ENCODE assay signal across 11 cellular contexts in genomic region chr9:92098638-92099037, GRCh38. TPM values are rescaled to one million over a fixed set of nuclear protein-coding genes. Genes with fewer than 3 reads are reported as not detected.
DNase-seq lines count a peak whose midpoint lies in the region; ATAC-seq, FAIRE-seq and TF ChIP-seq lines count a peak whose summit lies in the region.
"Had no signal": no experiment of that assay in that cellular context is flagged by ENCODE, and none has a peak within 500 bp of the region (broad histone marks: within the 10 kb centered on the region; RNA-seq: fewer than 3 reads in every experiment).

No MANE protein-coding gene starts in this region.

- TF ChIP-seq CTCF in activated CD8-positive, alpha-beta T cell treated with anti-CD3 and anti-CD28 coated beads for 36 hours (IDR thresholded peaks at IDR 0.05) = no peak
- TF ChIP-seq CTCF in GM12878 (IDR thresholded peaks at IDR 0.05 in 2 of 3, conservative IDR thresholded peaks at IDR 0.05 in 1 of 3; ENCODE audit: control insufficient read depth in 2 of 3, extremely low read depth in 1 of 3, insufficient read depth in 1 of 3, low read depth in 3 of 3, low read length in 3 of 3) (no peak), ascending aorta (IDR thresholded peaks at IDR 0.05) (no peak)

- TF ChIP-seq POLR2A in GM12878 (IDR thresholded peaks at IDR 0.05; ENCODE audit: low read depth, low read length) = no peak

- H4K20me1 ChIP-seq in GM12878 (ENCODE audit: control insufficient read depth, insufficient read depth) = no peaks in the 10 kb centered on the region

- CTCF ChIA-PET in activated CD8-positive, alpha-beta T cell treated with anti-CD3 and anti-CD28 coated beads, Interleukin-2, amount 10 ng/mL, durations not matched to agents 7 days and 5 days (lab: Charles Lee) = interaction anchor here (0.6 kb wide), 1 partner anchor 42 kb away, joined by 3 read pairs; no protein-coding TSS in a partner anchor
- CTCF ChIA-PET in activated CD8-positive, alpha-beta T cell treated with anti-CD3 and anti-CD28 coated beads for 36 hours (lab: Charles Lee) = no interaction called here
- CTCF ChIA-PET in GM12878 (lab: Yijun Ruan, JAX) = interaction anchor here (0.7 kb wide), 1 partner anchor 907 kb away, joined by 5 read pairs; no protein-coding TSS in a partner anchor

- ATAC-seq in activated CD8-positive, alpha-beta T cell treated with anti-CD3 and anti-CD28 coated beads, Interleukin-2, amount 10 ng/mL, durations not matched to agents 7 days and 5 days = peak; percentile 35
- ATAC-seq in activated CD8-positive, alpha-beta T cell treated with anti-CD3 and anti-CD28 coated beads for 36 hours = no peak
- peak; percentile 68 for ATAC-seq in HG02870 (IDR thresholded peaks at IDR 0.05; ENCODE audit: unreplicated experiment)
- peak; percentile 87 for ATAC-seq in GM12878

- H3K36me3 Mint-ChIP-seq in activated CD8-positive, alpha-beta T cell treated with anti-CD3 and anti-CD28 coated beads, Interleukin-2, amount 10 ng/mL, durations not matched to agents 7 days and 5 days (ENCODE audit: low read depth) = peaks cover 57% of the 10 kb centered on the region
- H3K36me3 Mint-ChIP-seq in activated CD8-positive, alpha-beta T cell treated with anti-CD3 and anti-CD28 coated beads for 36 hours (ENCODE audit: low read depth) = peaks cover 33% of the 10 kb centered on the region

- POLR2A ChIA-PET in activated CD8-positive, alpha-beta T cell treated with anti-CD3 and anti-CD28 coated beads, Interleukin-2, amount 10 ng/mL, durations not matched to agents 7 days and 5 days (lab: Charles Lee) = no interaction called here
- POLR2A ChIA-PET in activated CD8-positive, alpha-beta T cell treated with anti-CD3 and anti-CD28 coated beads for 36 hours (lab: Charles Lee) = no interaction called here
- POLR2A ChIA-PET in GM12878 (lab: Charles Lee) = no interaction called here

- no peak for TF ChIP-seq RAD21 in GM12878 (IDR thresholded peaks at IDR 0.05; ENCODE audit: insufficient read depth, low read depth, low read length)

- TSS peak; percentile 99 for BruUV-seq in GM12878 (replicated peaks; lab: Mats Ljungman, UMichigan)

- in situ Hi-C loops in GM12878 (cut with MboI) = no loop called here

- H3K27ac ChIP-seq in GM12878 (ENCODE audit: control insufficient read depth, insufficient read depth) (0 out of 2 replicates have a peak overlapping the region, but pooled peaks have one; percentile 25), rectal smooth muscle tissue (ENCODE audit: low read depth, low read length) (no peak overlapping the region), ascending aorta (no peak overlapping the region)

- 48% methylated on average over 1 of the region's 1 CpG for WGBS in GM12878 (ENCODE audit: insufficient coverage, insufficient replicate concordance, low lambda C conversion rate, missing lambda C conversion rate)

- peaks cover 45% of the 10 kb centered on the region for H3K4me1 Mint-ChIP-seq in activated CD8-positive, alpha-beta T cell treated with anti-CD3 and anti-CD28 coated beads, Interleukin-2, amount 10 ng/mL, durations not matched to agents 7 days and 5 days (ENCODE audit: low read depth)
- peaks cover 42% of the 10 kb centered on the region for H3K4me1 Mint-ChIP-seq in activated CD8-positive, alpha-beta T cell treated with anti-CD3 and anti-CD28 coated beads for 36 hours (ENCODE audit: low read depth)

- H3K9ac ChIP-seq in GM12878 (ENCODE audit: control insufficient read depth, insufficient read depth, low read length) (no peak overlapping the region), rectal smooth muscle tissue (ENCODE audit: low read length) (no peak overlapping the region)

- no peak overlapping the region for H3K4me3 Mint-ChIP-seq in activated CD8-positive, alpha-beta T cell treated with anti-CD3 and anti-CD28 coated beads, Interleukin-2, amount 10 ng/mL, durations not matched to agents 7 days and 5 days
- H3K4me3 Mint-ChIP-seq in activated CD8-positive, alpha-beta T cell treated with anti-CD3 and anti-CD28 coated beads for 36 hours = no peak overlapping the region
- H3K4me3 Mint-ChIP-seq: type B pancreatic cell had no signal

- no peak overlapping the region for H3K4me3 ChIP-seq in GM12878
- peak overlapping the region; percentile 39 for H3K4me3 ChIP-seq in rectal smooth muscle tissue (ENCODE audit: low read length)
- H3K4me3 ChIP-seq in ascending aorta = no peak overlapping the region

- no peaks in the 10 kb centered on the region for H3K27me3 Mint-ChIP-seq in activated CD8-positive, alpha-beta T cell treated with anti-CD3 and anti-CD28 coated beads, Interleukin-2, amount 10 ng/mL, durations not matched to agents 7 days and 5 days (ENCODE audit: low read depth)
- H3K27me3 Mint-ChIP-seq in activated CD8-positive, alpha-beta T cell treated with anti-CD3 and anti-CD28 coated beads for 36 hours = no peaks in the 10 kb centered on the region
- H3K27me3 Mint-ChIP-seq: naive B cell, type B pancreatic cell had no signal

- DNase-seq in activated CD8-positive, alpha-beta T cell treated with anti-CD3 and anti-CD28 coated beads, Interleukin-2, amount 10 ng/mL, durations not matched to agents 7 days and 5 days = no peak
- DNase-seq in activated CD8-positive, alpha-beta T cell treated with anti-CD3 and anti-CD28 coated beads for 36 hours = no peak
- peak; percentile 17 for DNase-seq in GM12878 (ENCODE audit: low read depth, low spot score)
- DNase-seq in cortex of kidney (lab: John Stamatoyannopoulos, UW) = no peak
- no peak for DNase-seq in epidermal melanocyte (ENCODE audit: insufficient read length, low spot score)
- DNase-seq in ascending aorta (ENCODE audit: low spot score in 2 of 2) = no peak

- no peaks in the 10 kb centered on the region for H3K36me3 ChIP-seq in GM12878 (ENCODE audit: control insufficient read depth in 2 of 2, insufficient read depth in 2 of 2, low read length in 1 of 2)
- H3K36me3 ChIP-seq in rectal smooth muscle tissue (ENCODE audit: control insufficient read depth, insufficient read depth, low read length) = no peaks in the 10 kb centered on the region
- H3K36me3 ChIP-seq in ascending aorta = peaks cover 4 to 8% of the 10 kb centered on the region in 2 donors

- TF ChIP-seq EP300 in GM12878 (IDR thresholded peaks at IDR 0.05; ENCODE audit: borderline replicate concordance in 1 of 2, control insufficient read depth in 1 of 2, low read depth in 2 of 2, low read length in 2 of 2) = no peak

- H3K27me3 ChIP-seq in GM12878 (replicated peaks in 1 of 2; ENCODE audit: control insufficient read depth in 2 of 2, insufficient read depth in 2 of 2, low read length in 1 of 2) (no peaks in the 10 kb centered on the region), rectal smooth muscle tissue (ENCODE audit: control insufficient read depth, insufficient read depth, low read length) (no peaks in the 10 kb centered on the region), ascending aorta (no peaks in the 10 kb centered on the region)

- SMC1A ChIA-PET in GM12878 (lab: Charles Lee; ENCODE audit: uncharacterized antibody, unreplicated experiment) = no interaction called here

- no peak overlapping the region for H3K27ac Mint-ChIP-seq in activated CD8-positive, alpha-beta T cell treated with anti-CD3 and anti-CD28 coated beads, Interleukin-2, amount 10 ng/mL, durations not matched to agents 7 days and 5 days
- no peak overlapping the region for H3K27ac Mint-ChIP-seq in activated CD8-positive, alpha-beta T cell treated with anti-CD3 and anti-CD28 coated beads for 36 hours
- H3K27ac Mint-ChIP-seq: type B pancreatic cell had no signal

- FAIRE-seq in GM12878 (lab: Jason Lieb, UNC) = no peak
- FAIRE-seq: A204.1 had no signal

- H2AFZ ChIP-seq in GM12878 (ENCODE audit: control insufficient read depth, low read depth, low read length) = no peak overlapping the region

- H3K4me1 ChIP-seq in GM12878 (ENCODE audit: control insufficient read depth, insufficient read depth, low read length) (no peaks in the 10 kb centered on the region), rectal smooth muscle tissue (ENCODE audit: control insufficient read depth, insufficient read depth, low read length) (no peaks in the 10 kb centered on the region), ascending aorta (no peaks in the 10 kb centered on the region)

- RAD21 ChIA-PET in GM12878 (lab: Charles Lee; ENCODE audit: unreplicated experiment) = no interaction called here

- no peaks in the 10 kb centered on the region for H3K9me3 Mint-ChIP-seq in activated CD8-positive, alpha-beta T cell treated with anti-CD3 and anti-CD28 coated beads, Interleukin-2, amount 10 ng/mL, durations not matched to agents 7 days and 5 days (ENCODE audit: insufficient read depth)
- peaks cover 2% of the 10 kb centered on the region for H3K9me3 Mint-ChIP-seq in activated CD8-positive, alpha-beta T cell treated with anti-CD3 and anti-CD28 coated beads for 36 hours
- H3K9me3 Mint-ChIP-seq: type B pancreatic cell had no signal

- intact Hi-C loops in activated CD8-positive, alpha-beta T cell treated with anti-CD3 and anti-CD28 coated beads for 36 hours (cut with micrococcal nuclease) = no loop called here
- intact Hi-C loops in GM12878 (cut with micrococcal nuclease; ENCODE audit: unreplicated experiment) (no loop called here), ascending aorta (cut with DNase I) (no loop called here)

- no peak overlapping the region for H3K4me2 ChIP-seq in GM12878 (ENCODE audit: control insufficient read depth, insufficient read depth)

- no peaks in the 10 kb centered on the region for H3K9me3 ChIP-seq in GM12878 (replicated peaks; ENCODE audit: control insufficient read depth, insufficient read depth, low read length)
- H3K9me3 ChIP-seq in ascending aorta = peaks cover 0 to 7% of the 10 kb centered on the region in 2 donors

- no peaks in the 10 kb centered on the region for H3K79me2 ChIP-seq in GM12878 (ENCODE audit: control insufficient read depth, insufficient read depth, low read length)

RNA-seq across cellular contexts. Expression of gene SPTLC1, which starts 16.6 kb away (rescaled TPM):
- total RNA-seq in activated CD8-positive, alpha-beta T cell treated with anti-CD3 and anti-CD28 coated beads, Interleukin-2, amount 10 ng/mL, durations not matched to agents 7 days and 5 days = 10 to 100 TPM; 47.7 to 52.5 TPM
- 10 to 100 TPM; 39.6 to 39.8 TPM for total RNA-seq in activated CD8-positive, alpha-beta T cell treated with anti-CD3 and anti-CD28 coated beads for 36 hours
- total RNA-seq in GM12878 (2013; cell fraction: nucleolus; rRNA removed) = 126 and 134 TPM in 2 replicates
- total RNA-seq in GM12878 (2014; rRNA removed) (46.2 and 55.7 TPM in 2 replicates), GM12878 (2014; rRNA removed; fragmentation: Illumina TruSeq; extraction: Trizol) (45.7 and 48.4 TPM in 2 replicates), GM12878 (2021) (37.3 and 38.0 TPM in 2 replicates), ascending aorta (48.0 TPM)
- 23.7 TPM for polyA plus RNA-seq in GM12878 (2011; ENCODE audit: low read depth)
- polyA plus RNA-seq in GM12878 (2011; rRNA removed) (68.7 and 93.6 TPM in 2 replicates), GM12878 (2014; fragmentation: Illumina TruSeq; extraction: Trizol) (56.2 and 69.8 TPM in 2 replicates), GM12878 (2014; fragmentation: Nextera tagmentation; extraction: Ambion mirVana) (10 to 100 TPM; 41.7 to 61.3 TPM), GM12878 (2014; rRNA removed) (39.4 and 49.4 TPM in 2 replicates), GM12878 (2016; fragmentation: Nextera tagmentation; extraction: Ambion mirVana) (10 to 100 TPM; 61.8 to 61.9 TPM)
- polyA plus RNA-seq in GM12878 (2011; cell fraction: cytosol; rRNA removed) = 37.3 and 41.4 TPM in 2 replicates
- polyA plus RNA-seq in GM12878 (2011; cell fraction: nucleus; rRNA removed) = 46.9 and 47.8 TPM in 2 replicates
- 29.7 and 30.6 TPM in 2 replicates for polyA plus RNA-seq in GM12878 (2012)
- 51.1 and 64.0 TPM in 2 replicates for polyA minus RNA-seq in GM12878 (2011; rRNA and poly(A)+ RNA removed)
- polyA minus RNA-seq in GM12878 (2011; cell fraction: cytosol; rRNA and poly(A)+ RNA removed) = 16.2 and 19.4 TPM in 2 replicates
- polyA minus RNA-seq in GM12878 (2011; cell fraction: nucleus; rRNA and poly(A)+ RNA removed) = 29.6 and 45.8 TPM in 2 replicates
